34 cellular contexts compared by ENCODE assay signal in the genomic region with DNA sequence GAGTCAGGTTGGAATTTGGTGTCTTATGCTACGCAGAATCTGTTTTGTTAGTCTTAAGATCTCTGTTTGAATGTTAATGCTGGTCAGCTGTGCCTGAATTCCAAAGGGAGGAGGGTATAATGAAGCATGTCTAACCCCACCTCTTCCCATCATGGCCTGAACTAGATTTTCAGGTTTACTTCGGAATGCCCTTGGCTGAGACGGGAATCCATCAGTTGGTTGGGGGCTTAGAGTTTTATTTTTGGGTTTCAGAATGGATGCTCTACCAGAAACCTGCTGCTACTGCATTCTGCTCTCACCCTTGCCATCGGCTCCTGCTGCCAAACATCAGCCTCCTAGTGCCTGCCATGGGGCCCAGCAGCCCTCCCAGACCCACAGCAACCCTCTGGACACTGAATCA. TPM values are rescaled to one million over a fixed set of nuclear protein-coding genes. Genes with fewer than 3 reads are reported as not detected.
DNase-seq lines count a peak whose midpoint lies in the region; ATAC-seq and TF ChIP-seq lines count a peak whose summit lies in the region.
"Had no signal": no experiment of that assay in that cellular context is flagged by ENCODE, and none has a peak within 500 bp of the region (broad histone marks: within the 10 kb centered on the region; RNA-seq: fewer than 3 reads in every experiment).

No MANE protein-coding gene starts in this region.

- WGBS in iPS DF 6.9 (ENCODE audit: insufficient coverage, insufficient read length): no CpG with 5 or more reads among the region's 4 CpGs

- no TSS peak for BruUV-seq in PC-9 (replicated peaks; lab: Mats Ljungman, UMichigan)

- H3K4me1 Mint-ChIP-seq in GM23338 (peaks cover 55% of the 10 kb centered on the region), neural progenitor cell (peaks cover 24% of the 10 kb centered on the region)

- H3K9ac ChIP-seq in neural progenitor cell: no peak overlapping the region
- H3K9ac ChIP-seq: SK-N-SH had no signal

- H3K27me3 ChIP-seq in GM23338 (ENCODE audit: insufficient read depth) (no peaks in the 10 kb centered on the region), PC-9 (ENCODE audit: insufficient read depth, low read depth) (peaks cover 23% of the 10 kb centered on the region), iPS DF 6.9 (ENCODE audit: control insufficient read depth, insufficient read depth, low read length) (no peaks in the 10 kb centered on the region), neural progenitor cell (no peaks in the 10 kb centered on the region)
- H3K27me3 ChIP-seq: body of pancreas, uterus had no signal

- no peak for TF ChIP-seq CTCF in GM23338 (conservative IDR thresholded peaks at IDR 0.05; ENCODE audit: low read depth in 2 of 2)
- TF ChIP-seq CTCF in PC-9 (conservative IDR thresholded peaks at IDR 0.05): no peak
- no peak for TF ChIP-seq CTCF in neural progenitor cell (IDR thresholded peaks at IDR 0.05)

- H3K4me3 ChIP-seq in GM23338 (peak overlapping the region; percentile 7; the same call in 1 of the 2 replicates), PC-9 (no peak overlapping the region), iPS DF 6.9 (ENCODE audit: low read length) (no peak overlapping the region), neural progenitor cell (no peak overlapping the region)
- H3K4me3 ChIP-seq: body of pancreas, esophagus muscularis mucosa, psoas muscle, uterus had no signal

- no peaks in the 10 kb centered on the region for H3K9me3 ChIP-seq in PC-9 (ENCODE audit: insufficient read depth, low read depth)
- H3K9me3 ChIP-seq in iPS DF 6.9 (ENCODE audit: control insufficient read depth, insufficient read depth, low read length): no peaks in the 10 kb centered on the region
- no peaks in the 10 kb centered on the region for H3K9me3 ChIP-seq in neural progenitor cell (ENCODE audit: low read depth)
- H3K9me3 ChIP-seq: body of pancreas, esophagus muscularis mucosa, psoas muscle, SK-N-SH, uterus had no signal

- H3K27ac Mint-ChIP-seq in GM23338 (peak overlapping the region; percentile 93), neural progenitor cell (no peak overlapping the region)
- H3K27ac Mint-ChIP-seq: activated CD4-positive, alpha-beta memory T cell treated with anti-CD3 and anti-CD28 coated beads for 36 hours; activated T-helper 17 cell treated with anti-CD3 and anti-CD28 coated beads, Interleukin-2, amount 50 U/mL, for 72 hours; CD14-positive monocyte; immature natural killer cell; memory B cell; T-helper 1 cell treated with Interleukin-12 subunit alpha and Interleukin-12 subunit beta and Interleukin-4 antibody, amounts not matched to agents 30 μg/mL and 1 μg/mL, for 36 hours had no signal

- CTCF ChIA-PET in PC-9 (lab: Charles Lee): no interaction called here

- H3K36me3 Mint-ChIP-seq in GM23338 (ENCODE audit: low read depth) (no peaks in the 10 kb centered on the region), neural progenitor cell (no peaks in the 10 kb centered on the region)
- H3K36me3 Mint-ChIP-seq: activated CD4-positive, alpha-beta memory T cell treated with anti-CD3 and anti-CD28 coated beads for 36 hours; CD14-positive monocyte; immature natural killer cell; memory B cell had no signal

- peak; percentile 30 for ATAC-seq in GM23338
- ATAC-seq: activated CD4-positive, CD25-positive, alpha-beta regulatory T cell treated with anti-CD3 and anti-CD28 coated beads, Interleukin-2, amount 50 U/mL, for 24 hours; activated T-helper 17 cell treated with anti-CD3 and anti-CD28 coated beads, Interleukin-2, amount 50 U/mL, for 72 hours; body of pancreas; left lobe of liver; PC-3; psoas muscle had no signal

- 0 out of 2 replicates have a peak, but pooled peaks cover 10% of the 10 kb centered on the region for H3F3A ChIP-seq in GM23338 (replicated peaks; ENCODE audit: low read depth)
- H3F3A ChIP-seq in PC-9 (ENCODE audit: insufficient read depth, low read depth): no peaks in the 10 kb centered on the region
- peaks cover 24% of the 10 kb centered on the region for H3F3A ChIP-seq in neural progenitor cell (ENCODE audit: low read depth)

- H3K36me3 ChIP-seq in GM23338 (ENCODE audit: insufficient read depth) (no peaks in the 10 kb centered on the region), PC-9 (ENCODE audit: low read depth) (no peaks in the 10 kb centered on the region), iPS DF 6.9 (ENCODE audit: control insufficient read depth, insufficient read depth, low read length) (no peaks in the 10 kb centered on the region), neural progenitor cell (no peaks in the 10 kb centered on the region)
- H3K36me3 ChIP-seq: esophagus muscularis mucosa, uterus had no signal

- DNase-seq in GM23338 (ENCODE audit: low spot score) (peak; percentile 88), PC-9 (peak; percentile 11 to 59), iPS DF 6.9 (ENCODE audit: low read depth, low spot score) (peak; percentile 47), neural progenitor cell (ENCODE audit: low spot score) (no peak), HCEC 1CT (no peak), SKM-1 (lab: John Stamatoyannopoulos, UW; ENCODE audit: unreplicated experiment) (no peak), substantia nigra (lab: John Stamatoyannopoulos, UW) (no peak), T-helper 9 cell (no peak)
- DNase-seq: activated CD4-positive, alpha-beta memory T cell treated with anti-CD3 and anti-CD28 coated beads for 36 hours; activated naive CD4-positive, alpha-beta T cell treated with anti-CD3 and anti-CD28 coated beads, Interleukin-2, amount 50 U/mL, for 16 hours; body of pancreas; dermis blood vessel endothelial cell; foreskin fibroblast; GDM1; immature natural killer cell; NCI-H1092 treated with DMSO at 0.1 percent for 48 hours; NCI-H1694 treated with DMSO at 0.1 percent for 48 hours; NCI-H2171 treated with DMSO at 0.1 percent for 48 hours; NCI-H524 treated with DMSO at 0.1 percent for 48 hours; nucleus accumbens; PC-3; psoas muscle; SK-N-SH; stimulated activated CD4-positive, alpha-beta T cell treated with anti-CD3 and anti-CD28 coated beads, Interleukin-15, amount 100 ng/mL, for 24 hours; stimulated activated CD4-positive, alpha-beta T cell treated with anti-CD3 and anti-CD28 coated beads, Interleukin-4, amount 100 ng/mL, for 4 hours; uterus had no signal

- H3K4me1 ChIP-seq in GM23338 (ENCODE audit: insufficient read depth) (peaks cover 23% of the 10 kb centered on the region), PC-9 (replicated peaks; ENCODE audit: insufficient read depth) (no peaks in the 10 kb centered on the region), iPS DF 6.9 (ENCODE audit: control insufficient read depth, insufficient read depth, low read length) (peaks cover 9% of the 10 kb centered on the region), neural progenitor cell (peaks cover 32% of the 10 kb centered on the region)
- H3K4me1 ChIP-seq: psoas muscle, uterus had no signal

- H3K27me3 Mint-ChIP-seq in GM23338 (ENCODE audit: insufficient read depth, low read depth, poor library complexity) (peaks cover 22% of the 10 kb centered on the region), neural progenitor cell (ENCODE audit: insufficient read depth, low read depth) (peaks cover 8% of the 10 kb centered on the region)

- H3K4me2 ChIP-seq in GM23338: peak overlapping the region; percentile 71; the same call in 1 of the 2 replicates
- no peak overlapping the region for H3K4me2 ChIP-seq in PC-9
- peak overlapping the region; percentile 36 for H3K4me2 ChIP-seq in neural progenitor cell
- H3K4me2 ChIP-seq: SK-N-SH had no signal

- intact Hi-C loops in PC-9 (cut with micrococcal nuclease; ENCODE audit: unreplicated experiment): no loop called here

- H4K20me1 ChIP-seq in GM23338 (replicated peaks; ENCODE audit: insufficient read depth) (no peaks in the 10 kb centered on the region), PC-9 (ENCODE audit: insufficient read depth) (no peaks in the 10 kb centered on the region), neural progenitor cell (ENCODE audit: low read depth) (no peaks in the 10 kb centered on the region)

- POLR2A ChIA-PET in PC-9 (lab: Charles Lee; ENCODE audit: unreplicated experiment): no interaction called here

- peak overlapping the region; percentile 89 for H3K27ac ChIP-seq in GM23338 (ENCODE audit: low read depth)
- H3K27ac ChIP-seq in PC-9: no peak overlapping the region
- no peak overlapping the region for H3K27ac ChIP-seq in iPS DF 6.9 (ENCODE audit: low read length)
- no peak overlapping the region for H3K27ac ChIP-seq in neural progenitor cell
- H3K27ac ChIP-seq in substantia nigra (ENCODE audit: low read depth, low read length, poor library complexity, severe bottlenecking): no peak overlapping the region
- H3K27ac ChIP-seq: body of pancreas, esophagus muscularis mucosa, psoas muscle, uterus had no signal

- no peaks in the 10 kb centered on the region; the same call in 1 of the 2 replicates for H3K9me2 ChIP-seq in GM23338 (ENCODE audit: insufficient read depth)
- H3K9me2 ChIP-seq in PC-9 (ENCODE audit: insufficient read depth): no peaks in the 10 kb centered on the region
- H3K9me2 ChIP-seq: SK-N-SH had no signal

- H3K4me3 Mint-ChIP-seq in GM23338: peak overlapping the region; percentile 44; the same call in 2 of the 3 replicates
- no peak overlapping the region for H3K4me3 Mint-ChIP-seq in neural progenitor cell
- H3K4me3 Mint-ChIP-seq: activated CD4-positive, alpha-beta memory T cell treated with anti-CD3 and anti-CD28 coated beads for 36 hours; activated T-helper 17 cell treated with anti-CD3 and anti-CD28 coated beads, Interleukin-2, amount 50 U/mL, for 72 hours; CD14-positive monocyte; central memory CD8-positive, alpha-beta T cell; immature natural killer cell; memory B cell; T-helper 1 cell treated with Interleukin-12 subunit alpha and Interleukin-12 subunit beta and Interleukin-4 antibody, amounts not matched to agents 30 μg/mL and 1 μg/mL, for 36 hours had no signal

- H2AFZ ChIP-seq in GM23338: no peak overlapping the region
- H2AFZ ChIP-seq in PC-9: no peak overlapping the region
- no peak overlapping the region for H2AFZ ChIP-seq in neural progenitor cell (replicated peaks)

- H3K79me2 ChIP-seq in GM23338 (replicated peaks; ENCODE audit: insufficient read depth): no peaks in the 10 kb centered on the region
- no peaks in the 10 kb centered on the region for H3K79me2 ChIP-seq in PC-9 (ENCODE audit: low read depth)
- no peaks in the 10 kb centered on the region for H3K79me2 ChIP-seq in neural progenitor cell (ENCODE audit: low read depth)

- H3K9me3 Mint-ChIP-seq in GM23338: no peaks in the 10 kb centered on the region
- no peaks in the 10 kb centered on the region for H3K9me3 Mint-ChIP-seq in neural progenitor cell
- H3K9me3 Mint-ChIP-seq: activated CD4-positive, alpha-beta memory T cell treated with anti-CD3 and anti-CD28 coated beads for 36 hours; activated T-helper 17 cell treated with anti-CD3 and anti-CD28 coated beads, Interleukin-2, amount 50 U/mL, for 72 hours; CD14-positive monocyte; central memory CD8-positive, alpha-beta T cell; immature natural killer cell; memory B cell; T-helper 1 cell treated with Interleukin-12 subunit alpha and Interleukin-12 subunit beta and Interleukin-4 antibody, amounts not matched to agents 30 μg/mL and 1 μg/mL, for 36 hours had no signal

TF ChIP-seq in GM23338, 12 proteins besides CTCF, POLR2A, EP300 and RAD21 (continues in another document):
- TF ChIP-seq POLR2AphosphoS5 (IDR thresholded peaks at IDR 0.05; ENCODE audit: low read depth): peak; percentile 39; the same call in 1 of the 2 replicates

RNA-seq across cellular contexts. Expression of a gene that starts 24.1 kb away (rescaled TPM):
- 11.9 and 19.6 TPM in 2 replicates for total RNA-seq in GM23338 (2014; rRNA removed; shearing (Covaris generic))
- 7.6 and 8.1 TPM in 2 replicates for polyA plus RNA-seq in GM23338 (2016; fragmentation: Nextera tagmentation; extraction: Ambion mirVana)
- total RNA-seq in PC-9 (2021): 22.1 and 26.2 TPM in 2 replicates
- 13.7 and 19.5 TPM in 2 replicates for total RNA-seq in neural progenitor cell (ENCODE audit: low replicate concordance)

Comparison
In these comparisons a context has a peak if more than half of its experiments do, and no peak if none do; other contexts are left out.
1. DNase-seq: peak in GM23338 (single experiment), PC-9 (2 of 2) and iPS DF 6.9 (single experiment); none in neural progenitor cell (single experiment), HCEC 1CT (single experiment), SKM-1 (single experiment), substantia nigra (0 of 49) and T-helper 9 cell (single experiment).